In genomic region chr19:38766276-38767047, GRCh38 we compare ENCODE assay signal across 10 cellular contexts. TPM values are rescaled to one million over a fixed set of nuclear protein-coding genes. Genes with fewer than 3 reads are reported as not detected.
"Had no signal": no experiment of that assay in that cellular context is flagged by ENCODE, and none has a peak within 500 bp of the region (broad histone marks: within the 10 kb centered on the region; RNA-seq: fewer than 3 reads in every experiment).

No MANE protein-coding gene starts in this region.

- H3K36me3 Mint-ChIP-seq: IgD-negative memory B cell had no signal

- H3K27ac ChIP-seq: GM23248, KMS-11 had no signal

- H2AFZ ChIP-seq: GM23248 had no signal

- DNase-seq: GM23248, GOT3, H7, KBM-7 had no signal

- H3K4me1 ChIP-seq: HAP-1 had no signal

- H3K4me3 ChIP-seq: GM23248, HAP-1 had no signal

- H3K36me3 ChIP-seq: HAP-1 had no signal

- ATAC-seq: HCT116 had no signal

- H3K9me3 Mint-ChIP-seq: IgD-negative memory B cell had no signal

- H3K9me3 ChIP-seq: HAP-1 had no signal

- H3K27ac Mint-ChIP-seq: IgD-negative memory B cell had no signal

- H3K4me2 ChIP-seq: KMS-11 had no signal

RNA-seq across cellular contexts. Expression of gene LGALS7, which starts 6.9 kb away (rescaled TPM):
- total RNA-seq: GM23248, H4 had no signal
- polyA plus RNA-seq: GM23248, IgD-negative memory B cell had no signal

RNA-seq across cellular contexts. Expression of gene CAPN12, which starts 22.2 kb away (rescaled TPM):
- total RNA-seq: H4 had no signal

RNA-seq across cellular contexts. Expression of gene LGALS7B, which starts 22.5 kb away (rescaled TPM):
- total RNA-seq: GM23248, H4, H7, HT-29 had no signal
- polyA plus RNA-seq: GM23248, IgD-negative memory B cell had no signal

RNA-seq across cellular contexts. Expression of gene LGALS4, which starts 46.3 kb away (rescaled TPM):
- total RNA-seq: GM23248, H7 had no signal
- polyA plus RNA-seq: IgD-negative memory B cell had no signal
